Comparison of ENCODE assay signal across 8 cellular contexts in the genomic region with DNA sequence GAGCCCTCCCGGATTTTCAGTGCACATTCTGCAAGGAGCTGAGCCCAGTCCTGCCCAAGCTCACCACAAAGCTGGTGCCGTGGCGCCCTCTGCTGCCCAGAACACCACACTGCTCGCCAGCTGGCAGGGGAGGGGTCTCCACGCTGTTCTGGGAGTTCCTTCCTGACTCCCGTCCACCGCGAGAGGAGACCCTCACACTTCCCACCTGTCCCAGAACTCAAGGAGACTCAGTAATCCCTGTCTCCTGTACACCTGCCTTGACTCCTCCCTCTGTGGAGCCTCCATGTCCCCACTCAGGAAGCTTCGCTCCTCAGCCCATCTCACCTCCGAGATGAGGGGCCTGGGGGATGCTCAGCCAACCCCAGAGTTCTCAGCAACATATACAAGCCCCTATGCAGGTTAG. TPM values are rescaled to one million over a fixed set of nuclear protein-coding genes. Genes with fewer than 3 reads are reported as not detected.
DNase-seq lines count a peak whose midpoint lies in the region; ATAC-seq and TF ChIP-seq lines count a peak whose summit lies in the region.

No MANE protein-coding gene starts in this region.

- H3K4me1 ChIP-seq in esophagus muscularis mucosa (peaks cover 13 to 28% (median 21%) of the 10 kb centered on the region in 4 donors), tibial nerve (peaks cover 3 to 47% (median 14%) of the 10 kb centered on the region in 4 donors)

- no peaks in the 10 kb centered on the region for H3K9me3 Mint-ChIP-seq in activated T-cell treated with anti-CD3 and anti-CD28 coated beads, Interleukin-2, amount 50 U/mL, for 24 hours
- H3K9me3 Mint-ChIP-seq in natural killer cell, result no peaks in the 10 kb centered on the region

- no peak overlapping the region for H3K27ac Mint-ChIP-seq in activated T-cell treated with anti-CD3 and anti-CD28 coated beads, Interleukin-2, amount 50 U/mL, for 24 hours
- H3K27ac Mint-ChIP-seq in natural killer cell, result no peak overlapping the region

- H3K4me1 Mint-ChIP-seq in activated T-cell treated with anti-CD3 and anti-CD28 coated beads, Interleukin-2, amount 50 U/mL, for 24 hours (ENCODE audit: low read depth), result peaks cover 43% of the 10 kb centered on the region
- H3K4me1 Mint-ChIP-seq in natural killer cell, result peaks cover 8 to 23% of the 10 kb centered on the region in 2 donors

- no peak for TF ChIP-seq EP300 in esophagus muscularis mucosa (IDR thresholded peaks at IDR 0.05)
- TF ChIP-seq EP300 in tibial nerve (IDR thresholded peaks at IDR 0.05), result no peak

- H3K4me3 Mint-ChIP-seq in activated T-cell treated with anti-CD3 and anti-CD28 coated beads, Interleukin-2, amount 50 U/mL, for 24 hours, result no peak overlapping the region
- H3K4me3 Mint-ChIP-seq in natural killer cell, result no peak overlapping the region

- no peaks in the 10 kb centered on the region for H3K27me3 ChIP-seq in esophagus muscularis mucosa
- H3K27me3 ChIP-seq in tibial nerve, result no peaks in the 10 kb centered on the region

- H3K27me3 Mint-ChIP-seq in activated T-cell treated with anti-CD3 and anti-CD28 coated beads, Interleukin-2, amount 50 U/mL, for 24 hours, result no peaks in the 10 kb centered on the region
- H3K27me3 Mint-ChIP-seq in natural killer cell (ENCODE audit: low read depth in 2 of 2), result no peaks in the 10 kb centered on the region

- H3K9me3 ChIP-seq in esophagus muscularis mucosa (no peaks in the 10 kb centered on the region), tibial nerve (no peaks in the 10 kb centered on the region)

- H3K27ac ChIP-seq in esophagus muscularis mucosa (replicated peaks in 1 of 4) (no peak overlapping the region), tibial nerve (peak overlapping the region in 1 of 4 donors; percentile 25)

- DNase-seq in NCI-H1417 (lab: John Stamatoyannopoulos, UW) (peak; percentile 13 to 50 (median 33)), NCI-H1417 treated with DMSO at 0.1 percent for 48 hours (lab: John Stamatoyannopoulos, UW) (no peak), NCI-H460 (ENCODE audit: extremely low read depth, low read depth) (peak; percentile 37), esophagus muscularis mucosa (ENCODE audit: extremely low spot score) (no peak), natural killer cell (peak; percentile 62), tibial nerve (ENCODE audit: low spot score in 2 of 2) (peak in 1 of 2 donors; percentile 54), NCI-H2171 (lab: John Stamatoyannopoulos, UW) (no peak)
- peak; percentile 85 for DNase-seq in activated T-cell treated with anti-CD3 and anti-CD28 coated beads, Interleukin-2, amount 50 U/mL, for 24 hours

- H3K4me3 ChIP-seq in esophagus muscularis mucosa (no peak overlapping the region), tibial nerve (no peak overlapping the region)

- TF ChIP-seq POLR2A in esophagus muscularis mucosa (IDR thresholded peaks at IDR 0.05; ENCODE audit: low read depth) (no peak), tibial nerve (IDR thresholded peaks at IDR 0.05) (no peak)

- TF ChIP-seq CTCF in esophagus muscularis mucosa (IDR thresholded peaks at IDR 0.05), result peak; percentile 79 to 93 (median 90)
- peak; percentile 95 for TF ChIP-seq CTCF in natural killer cell (IDR thresholded peaks at IDR 0.05)
- TF ChIP-seq CTCF in tibial nerve (IDR thresholded peaks at IDR 0.05), result peak; percentile 75 to 92 (median 90)

- intact Hi-C loops in esophagus muscularis mucosa (cut with DNase I), result loop anchor here (5.0 kb wide), 4 partner anchors 96 to 391 kb away; a partner anchor contains a TSS
- intact Hi-C loops in natural killer cell (cut with micrococcal nuclease), result loop anchor here (1.0 to 5.0 kb wide), 3 partner anchors 44 to 391 kb away; a partner anchor contains a TSS

- WGBS in esophagus muscularis mucosa, result 20% methylated on average over 9 of the region's 10 CpGs
- 17 to 19% methylated on average over 10 of the region's 10 CpGs for WGBS in tibial nerve, 2 donors

- peak; percentile 60 to 93 (median 90) for ATAC-seq in natural killer cell

- H3K36me3 ChIP-seq in esophagus muscularis mucosa (no peaks in the 10 kb centered on the region), tibial nerve (no peaks in the 10 kb centered on the region)

- H3K36me3 Mint-ChIP-seq in activated T-cell treated with anti-CD3 and anti-CD28 coated beads, Interleukin-2, amount 50 U/mL, for 24 hours (ENCODE audit: low read depth), result no peaks in the 10 kb centered on the region
- H3K36me3 Mint-ChIP-seq in natural killer cell, result no peaks in the 10 kb centered on the region

RNA-seq across cellular contexts. Expression of a gene that starts 11.3 kb away (rescaled TPM):
- not detected in 2 replicates for total RNA-seq in NCI-H460 (2014; rRNA removed; shearing (Covaris generic))
- polyA plus RNA-seq in NCI-H460 (2014; cell fraction: nucleus; rRNA removed), result not detected in 2 replicates
- total RNA-seq in esophagus muscularis mucosa (under 1 TPM in 3 of 4 donors, not detected in 1; 0.06 to 0.17 (median 0.11) TPM), natural killer cell (under 1 TPM; 0.14 to 0.52 (median 0.40) TPM), tibial nerve (under 1 TPM; 0.20 to 0.42 (median 0.26) TPM)

Comparison
In these comparisons a context has a peak if more than half of its experiments do, and no peak if none do; other contexts are left out.
1. DNase-seq: peak in NCI-H1417 (3 of 3), NCI-H460 (single experiment), activated T-cell treated with anti-CD3 and anti-CD28 coated beads, Interleukin-2, amount 50 U/mL, for 24 hours (single experiment) and natural killer cell (single experiment); none in NCI-H1417 treated with DMSO at 0.1 percent for 48 hours (single experiment), esophagus muscularis mucosa (single experiment) and NCI-H2171 (single experiment).
2. Peak in every context shown above with its lines, with median percentiles within 50 percentile points of each other: CTCF ChIP-seq.